ENCODE assay signal across 8 cellular contexts in genomic region chr2:96638144-96639121, GRCh38. TPM values are rescaled to one million over a fixed set of nuclear protein-coding genes. Genes with fewer than 3 reads are reported as not detected.
DNase-seq lines count a peak whose midpoint lies in the region; ATAC-seq and TF ChIP-seq lines count a peak whose summit lies in the region.

TSS of gene KANSL3 (minus strand) at chr2:96638312. CDS start at chr2:96637135, 1,177 bp downstream.

- intact Hi-C loops in Calu3 (cut with micrococcal nuclease; ENCODE audit: unreplicated experiment): loop anchor here (5.0 kb wide), 2 partner anchors 124 to 179 kb away; partner anchors contain the start of genes CNNM3 and CNNM4

- H3K9me3 Mint-ChIP-seq in Calu3 (ENCODE audit: low read depth, unreplicated experiment): no peaks in the 10 kb centered on the region

- DNase-seq in Calu3: peak; percentile 93
- DNase-seq in HuH-7 (ENCODE audit: low spot score): peak; percentile 93
- peak; percentile 95 for DNase-seq in OCI-M1 (lab: John Stamatoyannopoulos, UW)
- DNase-seq in activated T-cell treated with anti-CD3 and anti-CD28 coated beads for 24 hours (ENCODE audit: low read depth): peak; percentile 86
- peak; percentile 57 for DNase-seq in epidermal melanocyte (ENCODE audit: insufficient read length, low spot score)
- DNase-seq in stimulated activated CD8-positive, alpha-beta memory T cell treated with anti-CD3 and anti-CD28 coated beads, Interleukin-4, amount 100 ng/mL, for 1 hour (ENCODE audit: low read depth in 2 of 2, low spot score in 1 of 2): peak; percentile 75 to 83

- peaks cover 22% of the 10 kb centered on the region for H3K4me1 ChIP-seq in mononuclear cell (ENCODE audit: insufficient read depth, low read length)

- no peak for TF ChIP-seq CTCF in Calu3 (IDR thresholded peaks at IDR 0.05; ENCODE audit: unreplicated experiment)

- H3K27me3 ChIP-seq in mononuclear cell (ENCODE audit: insufficient read depth, low read length): no peaks in the 10 kb centered on the region

- peak within 1 kb of the TSS; percentile 60 for H3K27ac Mint-ChIP-seq in Calu3 (ENCODE audit: unreplicated experiment)

- BruUV-seq in Calu3 (replicated peaks; lab: Mats Ljungman, UMichigan): TSS peak; percentile 79

- H3K4me3 Mint-ChIP-seq in Calu3 (ENCODE audit: low read depth, unreplicated experiment): peak within 1 kb of the TSS; percentile 79

- peak within 1 kb of the TSS; percentile 57 for H3K4me3 ChIP-seq in mononuclear cell (ENCODE audit: low read length)

- peaks cover 38% of the 10 kb centered on the region for H3K36me3 Mint-ChIP-seq in Calu3 (ENCODE audit: insufficient read depth, unreplicated experiment)

- CTCF ChIA-PET in Calu3 (lab: Charles Lee): interaction anchor here (0.7 to 2.4 kb wide), 5 partner anchors 27 to 274 kb away, joined by 3 to 7 read pairs (median 3); no protein-coding TSS in a partner anchor

- no peaks in the 10 kb centered on the region for H3K9me3 ChIP-seq in mononuclear cell (ENCODE audit: low read depth, low read length)

- peak; percentile 64 for ATAC-seq in GM21515 (IDR thresholded peaks at IDR 0.05; ENCODE audit: unreplicated experiment)

- no peaks in the 10 kb centered on the region for H3K27me3 Mint-ChIP-seq in Calu3 (ENCODE audit: unreplicated experiment)

- H3K4me1 Mint-ChIP-seq in Calu3 (ENCODE audit: low read depth, unreplicated experiment): peaks cover 19% of the 10 kb centered on the region

RNA-seq across cellular contexts. Expression of gene KANSL3, which starts in this region (rescaled TPM):
- total RNA-seq in Calu3 (2022) (39.6 and 43.9 TPM in 2 replicates), mononuclear cell (50.2 TPM)

Comparison
In these comparisons a context has a peak if more than half of its experiments do, and no peak if none do; other contexts are left out.
1. Peak in every context shown above with its lines: DNase-seq, ATAC-seq and H3K4me3 ChIP-seq.